ENCODE assay signal across 8 cellular contexts in the genomic region with DNA sequence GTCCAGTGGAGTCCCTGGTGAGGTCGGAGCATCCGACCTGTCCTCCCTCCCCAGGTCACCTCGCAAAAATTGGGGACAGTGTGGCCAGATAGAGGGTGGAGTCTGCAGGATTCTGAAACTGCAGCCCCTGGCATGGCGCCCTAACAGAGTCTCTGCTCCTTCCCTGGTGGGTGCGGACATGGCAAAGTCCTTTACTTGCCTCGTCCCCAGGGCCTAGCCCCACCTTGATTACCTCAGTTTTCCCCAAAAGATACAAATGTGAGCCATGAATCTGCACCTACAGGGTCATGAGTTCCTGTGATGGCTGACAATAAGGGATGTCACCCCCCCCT. TPM values are rescaled to one million over a fixed set of nuclear protein-coding genes. Genes with fewer than 3 reads are reported as not detected.
A peak's percentile ranks its signal among the peaks of the same experiment; 100 is the strongest.
DNase-seq lines count a peak whose midpoint lies in the region; ATAC-seq lines count a peak whose summit lies in the region.

No MANE protein-coding gene starts in this region.

- H3K36me3 Mint-ChIP-seq in activated naive CD8-positive, alpha-beta T cell treated with anti-CD3 and anti-CD28 coated beads for 36 hours = peaks cover 13% of the 10 kb centered on the region

- peaks cover 4% of the 10 kb centered on the region for H3K4me1 ChIP-seq in mesodermal cell (ENCODE audit: control insufficient read depth, insufficient read depth, low read length, poor library complexity, severe bottlenecking)

- H3K4me3 ChIP-seq in mesodermal cell (ENCODE audit: extremely low read depth, insufficient read depth, low read length, poor library complexity, severe bottlenecking) = peak overlapping the region; percentile 61

- H3K27ac ChIP-seq in mesodermal cell (ENCODE audit: low read depth, low read length, severe bottlenecking) = no peak overlapping the region

- 33 to 75% methylated on average over 3 to 4 of the region's 6 CpGs for WGBS in mesodermal cell (ENCODE audit: insufficient coverage in 2 of 2), 2 experiments

- ATAC-seq in GM19025 (IDR thresholded peaks at IDR 0.05; ENCODE audit: low read depth, unreplicated experiment) (peak; percentile 30), HG03066 (IDR thresholded peaks at IDR 0.05; ENCODE audit: low read depth, unreplicated experiment) (peak; percentile 35)

- H3K36me3 ChIP-seq in mesodermal cell (ENCODE audit: control insufficient read depth, insufficient read depth, low read length) = no peaks in the 10 kb centered on the region

- peak overlapping the region; percentile 84 for H3K4me3 Mint-ChIP-seq in activated naive CD8-positive, alpha-beta T cell treated with anti-CD3 and anti-CD28 coated beads for 36 hours

- no peaks in the 10 kb centered on the region for H3K27me3 Mint-ChIP-seq in activated naive CD8-positive, alpha-beta T cell treated with anti-CD3 and anti-CD28 coated beads for 36 hours

- no peaks in the 10 kb centered on the region for H3K9me3 ChIP-seq in mesodermal cell (ENCODE audit: control insufficient read depth, low read length)

- peaks cover 14% of the 10 kb centered on the region for H3K4me1 Mint-ChIP-seq in activated naive CD8-positive, alpha-beta T cell treated with anti-CD3 and anti-CD28 coated beads for 36 hours

- peak overlapping the region; percentile 89 for H3K27ac Mint-ChIP-seq in activated naive CD8-positive, alpha-beta T cell treated with anti-CD3 and anti-CD28 coated beads for 36 hours

- peaks cover 3% of the 10 kb centered on the region for H3K9me3 Mint-ChIP-seq in activated naive CD8-positive, alpha-beta T cell treated with anti-CD3 and anti-CD28 coated beads for 36 hours

- no peak for DNase-seq in activated naive CD8-positive, alpha-beta T cell treated with anti-CD3 and anti-CD28 coated beads for 36 hours
- no peak for DNase-seq in MV-4-11 (lab: John Stamatoyannopoulos, UW)
- no peak for DNase-seq in nucleus accumbens (lab: John Stamatoyannopoulos, UW)
- no peak for DNase-seq in effector CD8-positive, alpha-beta T cell (lab: John Stamatoyannopoulos, UW)
- no peak for DNase-seq in NCI-H2081 (lab: John Stamatoyannopoulos, UW)

RNA-seq across cellular contexts. Expression of a gene that starts 47.7 kb away (rescaled TPM):
- total RNA-seq in activated naive CD8-positive, alpha-beta T cell treated with anti-CD3 and anti-CD28 coated beads for 36 hours = not detected
- polyA plus RNA-seq in mesodermal cell (2013, experiment 1 of 2) = not detected
- polyA plus RNA-seq in mesodermal cell (2013, experiment 2 of 2) = not detected

RNA-seq across cellular contexts. Expression of a gene that starts 55.5 kb away (rescaled TPM):
- 100 to 1,000 TPM; 393 to 409 TPM for total RNA-seq in activated naive CD8-positive, alpha-beta T cell treated with anti-CD3 and anti-CD28 coated beads for 36 hours
- 111 TPM for polyA plus RNA-seq in mesodermal cell (2013, experiment 1 of 2)
- 128 TPM for polyA plus RNA-seq in mesodermal cell (2013, experiment 2 of 2)
